ENCODE assay signal across 8 cellular contexts in genomic region chr12:15856097-15856982, GRCh38. TPM values are rescaled to one million over a fixed set of nuclear protein-coding genes. Genes with fewer than 3 reads are reported as not detected.
DNase-seq lines count a peak whose midpoint lies in the region; ATAC-seq, FAIRE-seq and TF ChIP-seq lines count a peak whose summit lies in the region.

No MANE protein-coding gene starts in this region.

- H3K9me3 ChIP-seq in IMR-90 (ENCODE audit: control insufficient read depth, insufficient read depth, low read length) (no peaks in the 10 kb centered on the region), RWPE2 (ENCODE audit: severe bottlenecking) (no peaks in the 10 kb centered on the region), keratinocyte (ENCODE audit: control insufficient read depth, low read depth, low read length) (no peaks in the 10 kb centered on the region)

- H3K27ac Mint-ChIP-seq in stimulated activated memory B cell treated with anti-CD40 and anti-IgM and Interleukin-4, amounts not matched to agents 10 μg/mL and 1 μg/mL and 100 μg/mL, for 72 hours: no peak overlapping the region

- CTCF ChIA-PET in IMR-90 (lab: Yijun Ruan, JAX): interaction anchor here (0.7 to 2.7 kb wide), 11 partner anchors 32 to 613 kb away, joined by 3 to 12 read pairs (median 4); no protein-coding TSS in a partner anchor

- peak overlapping the region; percentile 96; the same call in 2 of the 3 replicates for H2BK15ac ChIP-seq in IMR-90 (ENCODE audit: low read depth, low read length)

- peak; percentile 66 for ATAC-seq in IMR-90 (ENCODE audit: low read depth)
- no peak for ATAC-seq in RWPE2 (ENCODE audit: low read depth)
- ATAC-seq in stimulated activated memory B cell treated with anti-CD40 and anti-IgM and Interleukin-4, amounts not matched to agents 10 μg/mL and 1 μg/mL and 100 μg/mL, for 72 hours: peak; percentile 48
- ATAC-seq in HG03139 (IDR thresholded peaks at IDR 0.05; ENCODE audit: unreplicated experiment): no peak

- H3K56ac ChIP-seq in IMR-90 (ENCODE audit: extremely low read depth, insufficient read depth, low read length): peak overlapping the region; percentile 85; the same call in 1 of the 2 replicates

- H4K20me1 ChIP-seq in IMR-90 (ENCODE audit: insufficient read depth, low read length): no peaks in the 10 kb centered on the region
- H4K20me1 ChIP-seq in keratinocyte (ENCODE audit: control insufficient read depth, extremely low read depth, insufficient read depth, low read length): no peaks in the 10 kb centered on the region

- intact Hi-C loops in IMR-90 (cut with micrococcal nuclease): loop anchor here (1.0 to 10.0 kb wide), 6 partner anchors 67 to 580 kb away; partner anchors contain the start of gene EPS8

- H4K8ac ChIP-seq in IMR-90 (ENCODE audit: low read depth in 2 of 2, low read length in 2 of 2): peak overlapping the region in 1 of 2 experiments; percentile 82; a peak in 2 of 4 replicates

- no peak overlapping the region for H3K4me3 Mint-ChIP-seq in stimulated activated memory B cell treated with anti-CD40 and anti-IgM and Interleukin-4, amounts not matched to agents 10 μg/mL and 1 μg/mL and 100 μg/mL, for 72 hours

- H3K9me1 ChIP-seq in IMR-90 (ENCODE audit: insufficient read depth, low read length) (0 out of 2 replicates have a peak, but pooled peaks cover 3% of the 10 kb centered on the region), keratinocyte (ENCODE audit: control insufficient read depth, extremely low read depth, insufficient read depth, low read length) (no peaks in the 10 kb centered on the region)

- H3K27me3 ChIP-seq in IMR-90 (ENCODE audit: control insufficient read depth, insufficient read depth, low read length) (no peaks in the 10 kb centered on the region), RWPE2 (ENCODE audit: insufficient read depth, poor library complexity, severe bottlenecking) (no peaks in the 10 kb centered on the region), keratinocyte (ENCODE audit: control insufficient read depth, extremely low read depth, insufficient read depth, low read length) (no peaks in the 10 kb centered on the region)

- no peaks in the 10 kb centered on the region for H3K79me2 ChIP-seq in keratinocyte (ENCODE audit: control insufficient read depth, insufficient read depth, low read length)

- no peak overlapping the region for H3K4me3 ChIP-seq in IMR-90 (ENCODE audit: insufficient read depth, low read depth, low read length)
- H3K4me3 ChIP-seq in RWPE2 (ENCODE audit: severe bottlenecking): no peak overlapping the region
- H3K4me3 ChIP-seq in keratinocyte (ENCODE audit: control insufficient read depth in 2 of 3, extremely low read depth in 1 of 3, insufficient read depth in 2 of 3, low read depth in 1 of 3, low read length in 3 of 3): no peak overlapping the region

- H3K4me1 ChIP-seq in IMR-90 (ENCODE audit: control insufficient read depth, insufficient read depth, low read length): peaks cover 11% of the 10 kb centered on the region
- H3K4me1 ChIP-seq in RWPE2 (ENCODE audit: insufficient read depth, poor library complexity, severe bottlenecking): peaks cover 18% of the 10 kb centered on the region
- H3K4me1 ChIP-seq in keratinocyte (ENCODE audit: control insufficient read depth, extremely low read depth, insufficient read depth, low read length): peaks cover 5% of the 10 kb centered on the region

- H2BK20ac ChIP-seq in IMR-90 (ENCODE audit: low read depth, low read length): peak overlapping the region; percentile 98

- H3K4me1 Mint-ChIP-seq in stimulated activated memory B cell treated with anti-CD40 and anti-IgM and Interleukin-4, amounts not matched to agents 10 μg/mL and 1 μg/mL and 100 μg/mL, for 72 hours: no peaks in the 10 kb centered on the region

- dilution Hi-C loops in IMR-90 (cut with HindIII; ENCODE audit: low sequenced_read_pairs, unreplicated experiment) (no loop called here), keratinocyte (cut with MboI; ENCODE audit: extremely low pct_ligation_motif_present, low sequenced_read_pairs) (no loop called here)

- H3K36me3 Mint-ChIP-seq in stimulated activated memory B cell treated with anti-CD40 and anti-IgM and Interleukin-4, amounts not matched to agents 10 μg/mL and 1 μg/mL and 100 μg/mL, for 72 hours: no peaks in the 10 kb centered on the region

- peak overlapping the region; percentile 94 for H2BK120ac ChIP-seq in IMR-90 (ENCODE audit: low read depth, low read length)

- H2BK5ac ChIP-seq in IMR-90 (ENCODE audit: low read depth, low read length, poor library complexity, severe bottlenecking): peak overlapping the region; percentile 74

- H3K36me3 ChIP-seq in IMR-90 (ENCODE audit: control insufficient read depth, insufficient read depth, low read length) (no peaks in the 10 kb centered on the region), RWPE2 (ENCODE audit: low read depth) (no peaks in the 10 kb centered on the region), keratinocyte (ENCODE audit: control insufficient read depth in 2 of 2, extremely low read depth in 1 of 2, insufficient read depth in 2 of 2, low read length in 2 of 2) (no peaks in the 10 kb centered on the region)

- in situ Hi-C loops in IMR-90 (cut with MboI; ENCODE audit: low sequenced_read_pairs): no loop called here
- in situ Hi-C loops in T47D (cut with HindIII; ENCODE audit: low pct_unique_long_range_greater_than_20kb, low sequenced_read_pairs): no loop called here

- H2AK9ac ChIP-seq in IMR-90 (replicated peaks; ENCODE audit: low read depth, low read length, poor library complexity): peak overlapping the region; percentile 89

- no peaks in the 10 kb centered on the region for H3K27me3 Mint-ChIP-seq in stimulated activated memory B cell treated with anti-CD40 and anti-IgM and Interleukin-4, amounts not matched to agents 10 μg/mL and 1 μg/mL and 100 μg/mL, for 72 hours

- peak; percentile 65 for DNase-seq in Daoy (ENCODE audit: low read depth)
- DNase-seq in IMR-90: peak; percentile 76
- no peak for DNase-seq in RWPE2 (ENCODE audit: low spot score)
- peak; percentile 14 to 80 for DNase-seq in T47D (ENCODE audit: low read depth in 1 of 2, low spot score in 1 of 2)
- DNase-seq in keratinocyte (ENCODE audit: low read depth, low spot score): no peak

- TF ChIP-seq POLR2A in IMR-90 (IDR thresholded peaks at IDR 0.05; ENCODE audit: low read depth, low read length): peak; percentile 63; the same call in 1 of the 2 replicates

- H3K18ac ChIP-seq in IMR-90 (ENCODE audit: low read depth, low read length): peak overlapping the region; percentile 66; the same call in 1 of the 2 replicates

- peak overlapping the region; percentile 45 for H3K14ac ChIP-seq in IMR-90 (replicated peaks; ENCODE audit: low read depth, low read length)

- H3K4ac ChIP-seq in IMR-90 (ENCODE audit: low read depth, low read length): peak overlapping the region; percentile 91

- H2AFZ ChIP-seq in IMR-90 (replicated peaks; ENCODE audit: low read length, poor library complexity) (peak overlapping the region; percentile 73), keratinocyte (ENCODE audit: control insufficient read depth, low read length) (no peak overlapping the region)

- peak overlapping the region; percentile 91 for H4K91ac ChIP-seq in IMR-90 (ENCODE audit: insufficient read depth, low read depth, low read length)

- H3K4me2 ChIP-seq in IMR-90 (ENCODE audit: low read depth, low read length): peak overlapping the region; percentile 76
- no peak overlapping the region for H3K4me2 ChIP-seq in keratinocyte (ENCODE audit: control insufficient read depth, extremely low read depth, insufficient read depth, low read depth, low read length)

- BruUV-seq in IMR-90 (replicated peaks; lab: Mats Ljungman, UMichigan): no TSS peak

- no peaks in the 10 kb centered on the region for H3K79me1 ChIP-seq in IMR-90 (ENCODE audit: low read depth in 1 of 2, low read length in 2 of 2)

- H4K5ac ChIP-seq in IMR-90 (ENCODE audit: low read depth, low read length): peak overlapping the region; percentile 75

- H3K9me3 Mint-ChIP-seq in stimulated activated memory B cell treated with anti-CD40 and anti-IgM and Interleukin-4, amounts not matched to agents 10 μg/mL and 1 μg/mL and 100 μg/mL, for 72 hours: no peaks in the 10 kb centered on the region

- peak; percentile 99 for TF ChIP-seq RAD21 in IMR-90 (IDR thresholded peaks at IDR 0.05; ENCODE audit: low read length)

- peak overlapping the region; percentile 17; the same call in 1 of the 2 replicates for H3K9ac ChIP-seq in IMR-90 (ENCODE audit: low read depth, low read length)
- H3K9ac ChIP-seq in keratinocyte (ENCODE audit: control insufficient read depth, extremely low read depth, insufficient read depth, low read length): no peak overlapping the region

- whole genome bisulfite sequencing in IMR-90 (ENCODE audit: extremely low coverage in 2 of 2, insufficient read length in 1 of 2), 2 experiments: no CpG with 5 or more reads among the region's 8 CpGs

- peak overlapping the region; percentile 84; the same call in 1 of the 2 replicates for H2AK5ac ChIP-seq in IMR-90 (ENCODE audit: low read depth, low read length)

- POLR2A ChIA-PET in IMR-90 (lab: Charles Lee; ENCODE audit: unreplicated experiment): no interaction called here

- peak; percentile 44 for FAIRE-seq in keratinocyte (lab: Jason Lieb, UNC)

- no peak overlapping the region for H3K27ac ChIP-seq in 22Rv1
- peak overlapping the region; percentile 63 for H3K27ac ChIP-seq in IMR-90 (ENCODE audit: insufficient read depth, low read length)
- H3K27ac ChIP-seq in RWPE2 (ENCODE audit: poor library complexity, severe bottlenecking): no peak overlapping the region
- no peak overlapping the region for H3K27ac ChIP-seq in keratinocyte (ENCODE audit: control insufficient read depth, insufficient read depth, low read length)

- TF ChIP-seq CTCF in 22Rv1 (IDR thresholded peaks at IDR 0.05) (peak; percentile 89), IMR-90 (conservative IDR thresholded peaks at IDR 0.05; ENCODE audit: low read depth, low read length) (peak; percentile 93), RWPE2 (IDR thresholded peaks at IDR 0.05; ENCODE audit: poor library complexity, severe bottlenecking) (peak; percentile 68), keratinocyte (optimal IDR thresholded peaks at IDR 0.05 in 1 of 3, IDR thresholded peaks at IDR 0.05 in 1 of 3, conservative IDR thresholded peaks at IDR 0.05 in 1 of 3; ENCODE audit: extremely low read depth in 1 of 3, insufficient read depth in 2 of 3, low read length in 3 of 3) (peak in 2 of 3 experiments; percentile 53 to 58)

- H3K23ac ChIP-seq in IMR-90 (ENCODE audit: low read depth, low read length): peak overlapping the region; percentile 74; the same call in 1 of the 2 replicates

RNA-seq across cellular contexts. Expression of gene STRAP, which starts 25.8 kb away (rescaled TPM):
- 116 and 119 TPM in 2 replicates for total RNA-seq in Daoy (2014; rRNA removed; shearing (Covaris generic))
- total RNA-seq in IMR-90 (2012; rRNA removed): 82.1 and 133 TPM in 2 replicates
- 91.0 and 98.1 TPM in 2 replicates for polyA plus RNA-seq in IMR-90 (2012; rRNA removed)
- polyA plus RNA-seq in IMR-90 (2012; cell fraction: cytosol; rRNA removed): 53.4 and 67.4 TPM in 2 replicates
- polyA plus RNA-seq in IMR-90 (2012; cell fraction: nucleus; rRNA removed; ENCODE audit: low replicate concordance): 31.4 and 54.0 TPM in 2 replicates
- polyA plus RNA-seq in keratinocyte: 114 to 210 TPM (median 168 TPM) in 3 replicates
- 223 TPM for polyA plus RNA-seq in keratinocyte (2011; ENCODE audit: low read depth)
- 146 and 216 TPM in 2 replicates for polyA plus RNA-seq in keratinocyte (2011; cell fraction: cytosol; rRNA removed)
- polyA plus RNA-seq in keratinocyte (2011; cell fraction: nucleus; rRNA removed): 60.8 and 106 TPM in 2 replicates
- polyA plus RNA-seq in keratinocyte (2012; ENCODE audit: low replicate concordance): 154 and 164 TPM in 2 replicates
- 92.5 to 144 TPM (median 95.2 TPM) in 3 replicates for polyA minus RNA-seq in keratinocyte
- 351 TPM for polyA minus RNA-seq in keratinocyte (2011; cell fraction: cytosol; rRNA and poly(A)+ RNA removed)
- 41.0 and 54.1 TPM in 2 replicates for polyA minus RNA-seq in keratinocyte (2011; cell fraction: nucleus; rRNA and poly(A)+ RNA removed)

RNA-seq across cellular contexts. Expression of gene DERA, which starts 54.8 kb away (rescaled TPM):
- total RNA-seq in Daoy (2014; rRNA removed; shearing (Covaris generic)): 50.6 and 54.6 TPM in 2 replicates
- total RNA-seq in IMR-90 (2012; rRNA removed): 58.6 and 59.7 TPM in 2 replicates
- polyA plus RNA-seq in IMR-90 (2012; rRNA removed) (22.9 and 28.1 TPM in 2 replicates), keratinocyte (22.2 to 34.2 TPM (median 28.5 TPM) in 3 replicates)
- polyA plus RNA-seq in IMR-90 (2012; cell fraction: cytosol; rRNA removed): 13.1 and 15.9 TPM in 2 replicates
- 5.7 and 19.6 TPM in 2 replicates for polyA plus RNA-seq in IMR-90 (2012; cell fraction: nucleus; rRNA removed; ENCODE audit: low replicate concordance)
- polyA plus RNA-seq in keratinocyte (2011; ENCODE audit: low read depth): 56.0 TPM
- polyA plus RNA-seq in keratinocyte (2011; cell fraction: cytosol; rRNA removed): 21.0 and 28.0 TPM in 2 replicates
- polyA plus RNA-seq in keratinocyte (2011; cell fraction: nucleus; rRNA removed): 14.5 and 18.2 TPM in 2 replicates
- 27.3 and 28.8 TPM in 2 replicates for polyA plus RNA-seq in keratinocyte (2012; ENCODE audit: low replicate concordance)
- polyA minus RNA-seq in keratinocyte: 7.9 to 38.6 TPM (median 33.2 TPM) in 3 replicates
- 26.9 TPM for polyA minus RNA-seq in keratinocyte (2011; cell fraction: cytosol; rRNA and poly(A)+ RNA removed)
- 9.7 and 19.0 TPM in 2 replicates for polyA minus RNA-seq in keratinocyte (2011; cell fraction: nucleus; rRNA and poly(A)+ RNA removed)

Comparison
In these comparisons a context has a peak if more than half of its experiments do, and no peak if none do; other contexts are left out.
1. DNase-seq: peak in Daoy (single experiment), IMR-90 (single experiment) and T47D (2 of 2); none in RWPE2 (single experiment) and keratinocyte (single experiment).
2. ATAC-seq: peak in IMR-90 (single experiment) and stimulated activated memory B cell treated with anti-CD40 and anti-IgM and Interleukin-4, amounts not matched to agents 10 μg/mL and 1 μg/mL and 100 μg/mL, for 72 hours (single experiment); none in RWPE2 (single experiment) and HG03139 (single experiment).
3. Peak in every context shown above with its lines, with median percentiles within 50 percentile points of each other: CTCF ChIP-seq.